1 cellular context compared by ENCODE assay signal in the genomic region with DNA sequence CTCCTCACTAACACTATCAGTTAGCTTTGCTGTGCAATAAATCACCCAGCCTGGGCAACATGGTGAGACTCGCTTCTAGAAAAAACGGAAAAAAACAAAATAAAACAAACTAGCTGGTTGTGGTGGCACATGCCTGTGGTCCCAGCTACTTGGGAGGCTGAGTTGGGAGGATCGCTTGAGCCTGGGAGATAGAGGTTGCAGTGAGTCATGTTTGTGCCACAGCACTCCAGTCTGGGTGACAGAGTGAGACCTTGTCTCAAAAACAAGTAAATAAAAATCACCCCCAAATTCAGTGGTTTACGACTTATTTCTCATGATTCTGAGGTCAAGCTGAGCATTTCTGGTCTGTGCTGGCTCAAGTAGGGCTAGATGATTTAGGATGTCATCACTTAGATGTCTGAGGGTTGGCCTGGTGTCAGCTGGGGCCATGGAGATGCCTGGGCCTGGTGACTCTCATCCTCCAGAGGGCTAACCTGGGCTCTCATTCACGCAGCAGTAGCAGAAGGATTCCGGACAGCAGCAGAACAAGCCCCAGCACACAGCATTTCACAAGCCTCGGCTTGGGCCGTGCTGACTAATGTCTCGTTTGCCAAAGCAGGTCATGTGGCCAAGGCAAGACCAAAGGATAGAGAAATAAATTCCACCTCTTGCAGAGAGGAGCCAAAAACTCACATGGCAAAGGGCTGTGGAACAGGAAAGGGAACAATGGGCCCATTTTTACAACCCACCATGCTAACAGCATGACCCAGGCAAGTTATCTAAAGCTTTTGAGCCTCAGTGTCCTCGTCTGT.
TF ChIP-seq lines count a peak whose summit lies in the region.

No MANE protein-coding gene starts in this region.

TF ChIP-seq in HepG2, 621 proteins besides CTCF, POLR2A, EP300 and RAD21 (continued from another document and continues in another):
- TF ChIP-seq, protein P1, sequence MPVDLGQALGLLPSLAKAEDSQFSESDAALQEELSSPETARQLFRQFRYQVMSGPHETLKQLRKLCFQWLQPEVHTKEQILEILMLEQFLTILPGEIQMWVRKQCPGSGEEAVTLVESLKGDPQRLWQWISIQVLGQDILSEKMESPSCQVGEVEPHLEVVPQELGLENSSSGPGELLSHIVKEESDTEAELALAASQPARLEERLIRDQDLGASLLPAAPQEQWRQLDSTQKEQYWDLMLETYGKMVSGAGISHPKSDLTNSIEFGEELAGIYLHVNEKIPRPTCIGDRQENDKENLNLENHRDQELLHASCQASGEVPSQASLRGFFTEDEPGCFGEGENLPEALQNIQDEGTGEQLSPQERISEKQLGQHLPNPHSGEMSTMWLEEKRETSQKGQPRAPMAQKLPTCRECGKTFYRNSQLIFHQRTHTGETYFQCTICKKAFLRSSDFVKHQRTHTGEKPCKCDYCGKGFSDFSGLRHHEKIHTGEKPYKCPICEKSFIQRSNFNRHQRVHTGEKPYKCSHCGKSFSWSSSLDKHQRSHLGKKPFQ (CRISPR knock-in tag; IDR thresholded peaks at IDR 0.05; ENCODE audit: insufficient replicate concordance) = peak; percentile 65
- peak; percentile 12 for TF ChIP-seq CCAR2 (optimal IDR thresholded peaks at IDR 0.05; ENCODE audit: low read depth, low read length)
- no peak for TF ChIP-seq KAT2B (IDR thresholded peaks at IDR 0.05; ENCODE audit: borderline replicate concordance, low read depth, low read length)
- TF ChIP-seq, protein P2, sequence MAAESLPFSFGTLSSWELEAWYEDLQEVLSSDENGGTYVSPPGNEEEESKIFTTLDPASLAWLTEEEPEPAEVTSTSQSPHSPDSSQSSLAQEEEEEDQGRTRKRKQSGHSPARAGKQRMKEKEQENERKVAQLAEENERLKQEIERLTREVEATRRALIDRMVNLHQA (CRISPR knock-in tag; IDR thresholded peaks at IDR 0.05) = no peak
- TF ChIP-seq ZNF629 (CRISPR knock-in tag; conservative IDR thresholded peaks at IDR 0.05) = peak; percentile 92
- TF ChIP-seq CENPBD1 (CRISPR knock-in tag; IDR thresholded peaks at IDR 0.05; ENCODE audit: borderline replicate concordance, low read depth) = no peak
- peak; percentile 48; the same call in 1 of the 2 replicates for TF ChIP-seq DZIP1 (CRISPR knock-in tag; IDR thresholded peaks at IDR 0.05)
- TF ChIP-seq ZNF589 (CRISPR knock-in tag; conservative IDR thresholded peaks at IDR 0.05) = no peak
- TF ChIP-seq PRMT3 (CRISPR knock-in tag; IDR thresholded peaks at IDR 0.05; ENCODE audit: borderline replicate concordance, low read depth) = no peak
- TF ChIP-seq ZNF710 (CRISPR knock-in tag; IDR thresholded peaks at IDR 0.05; ENCODE audit: borderline replicate concordance) = no peak
- peak; percentile 95 for TF ChIP-seq CBX5 (CRISPR knock-in tag; IDR thresholded peaks at IDR 0.05; ENCODE audit: borderline replicate concordance)
- TF ChIP-seq NCOA1 (CRISPR knock-in tag; IDR thresholded peaks at IDR 0.05) = no peak
- TF ChIP-seq SOX6 (IDR thresholded peaks at IDR 0.05) = no peak
- no peak for TF ChIP-seq SOX6 (CRISPR knock-in tag; IDR thresholded peaks at IDR 0.05)
- no peak for TF ChIP-seq ZNF138 (CRISPR knock-in tag; IDR thresholded peaks at IDR 0.05; ENCODE audit: low read depth)
- TF ChIP-seq PTBP1 (IDR thresholded peaks at IDR 0.05; ENCODE audit: low read depth, low read length, poor library complexity, severe bottlenecking) = no peak
- TF ChIP-seq TFDP1 (CRISPR knock-in tag; IDR thresholded peaks at IDR 0.05; ENCODE audit: borderline replicate concordance) = peak; percentile 51; the same call in 1 of the 2 replicates
- TF ChIP-seq, protein P3, sequence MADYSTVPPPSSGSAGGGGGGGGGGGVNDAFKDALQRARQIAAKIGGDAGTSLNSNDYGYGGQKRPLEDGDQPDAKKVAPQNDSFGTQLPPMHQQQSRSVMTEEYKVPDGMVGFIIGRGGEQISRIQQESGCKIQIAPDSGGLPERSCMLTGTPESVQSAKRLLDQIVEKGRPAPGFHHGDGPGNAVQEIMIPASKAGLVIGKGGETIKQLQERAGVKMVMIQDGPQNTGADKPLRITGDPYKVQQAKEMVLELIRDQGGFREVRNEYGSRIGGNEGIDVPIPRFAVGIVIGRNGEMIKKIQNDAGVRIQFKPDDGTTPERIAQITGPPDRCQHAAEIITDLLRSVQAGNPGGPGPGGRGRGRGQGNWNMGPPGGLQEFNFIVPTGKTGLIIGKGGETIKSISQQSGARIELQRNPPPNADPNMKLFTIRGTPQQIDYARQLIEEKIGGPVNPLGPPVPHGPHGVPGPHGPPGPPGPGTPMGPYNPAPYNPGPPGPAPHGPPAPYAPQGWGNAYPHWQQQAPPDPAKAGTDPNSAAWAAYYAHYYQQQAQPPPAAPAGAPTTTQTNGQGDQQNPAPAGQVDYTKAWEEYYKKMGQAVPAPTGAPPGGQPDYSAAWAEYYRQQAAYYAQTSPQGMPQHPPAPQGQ (CRISPR knock-in tag; IDR thresholded peaks at IDR 0.05; ENCODE audit: borderline replicate concordance) = 0 out of 2 replicates have a peak, but pooled peaks have one; percentile 18
- TF ChIP-seq ZBTB37 (CRISPR knock-in tag; IDR thresholded peaks at IDR 0.05) = peak; percentile 89; the same call in 1 of the 2 replicates
- TF ChIP-seq, protein P4, sequence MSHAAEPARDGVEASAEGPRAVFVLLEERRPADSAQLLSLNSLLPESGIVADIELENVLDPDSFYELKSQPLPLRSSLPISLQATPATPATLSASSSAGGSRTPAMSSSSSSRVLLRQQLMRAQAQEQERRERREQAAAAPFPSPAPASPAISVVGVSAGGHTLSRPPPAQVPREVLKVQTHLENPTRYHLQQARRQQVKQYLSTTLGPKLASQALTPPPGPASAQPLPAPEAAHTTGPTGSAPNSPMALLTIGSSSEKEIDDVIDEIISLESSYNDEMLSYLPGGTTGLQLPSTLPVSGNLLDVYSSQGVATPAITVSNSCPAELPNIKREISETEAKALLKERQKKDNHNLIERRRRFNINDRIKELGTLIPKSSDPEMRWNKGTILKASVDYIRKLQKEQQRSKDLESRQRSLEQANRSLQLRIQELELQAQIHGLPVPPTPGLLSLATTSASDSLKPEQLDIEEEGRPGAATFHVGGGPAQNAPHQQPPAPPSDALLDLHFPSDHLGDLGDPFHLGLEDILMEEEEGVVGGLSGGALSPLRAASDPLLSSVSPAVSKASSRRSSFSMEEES (CRISPR knock-in tag; IDR thresholded peaks at IDR 0.05) = peak; percentile 85
- no peak for TF ChIP-seq HOXA3 (CRISPR knock-in tag; IDR thresholded peaks at IDR 0.05)
- TF ChIP-seq SNRNP70 (IDR thresholded peaks at IDR 0.05; ENCODE audit: low read depth, low read length) = no peak
- no peak for TF ChIP-seq SUZ12 (IDR thresholded peaks at IDR 0.05; ENCODE audit: low read depth, low read length)
- no peak for TF ChIP-seq ZNF557 (CRISPR knock-in tag; IDR thresholded peaks at IDR 0.05)
- TF ChIP-seq, protein P5, sequence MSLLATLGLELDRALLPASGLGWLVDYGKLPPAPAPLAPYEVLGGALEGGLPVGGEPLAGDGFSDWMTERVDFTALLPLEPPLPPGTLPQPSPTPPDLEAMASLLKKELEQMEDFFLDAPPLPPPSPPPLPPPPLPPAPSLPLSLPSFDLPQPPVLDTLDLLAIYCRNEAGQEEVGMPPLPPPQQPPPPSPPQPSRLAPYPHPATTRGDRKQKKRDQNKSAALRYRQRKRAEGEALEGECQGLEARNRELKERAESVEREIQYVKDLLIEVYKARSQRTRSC (CRISPR knock-in tag; IDR thresholded peaks at IDR 0.05; ENCODE audit: low read depth) = no peak
- TF ChIP-seq, protein P6, sequence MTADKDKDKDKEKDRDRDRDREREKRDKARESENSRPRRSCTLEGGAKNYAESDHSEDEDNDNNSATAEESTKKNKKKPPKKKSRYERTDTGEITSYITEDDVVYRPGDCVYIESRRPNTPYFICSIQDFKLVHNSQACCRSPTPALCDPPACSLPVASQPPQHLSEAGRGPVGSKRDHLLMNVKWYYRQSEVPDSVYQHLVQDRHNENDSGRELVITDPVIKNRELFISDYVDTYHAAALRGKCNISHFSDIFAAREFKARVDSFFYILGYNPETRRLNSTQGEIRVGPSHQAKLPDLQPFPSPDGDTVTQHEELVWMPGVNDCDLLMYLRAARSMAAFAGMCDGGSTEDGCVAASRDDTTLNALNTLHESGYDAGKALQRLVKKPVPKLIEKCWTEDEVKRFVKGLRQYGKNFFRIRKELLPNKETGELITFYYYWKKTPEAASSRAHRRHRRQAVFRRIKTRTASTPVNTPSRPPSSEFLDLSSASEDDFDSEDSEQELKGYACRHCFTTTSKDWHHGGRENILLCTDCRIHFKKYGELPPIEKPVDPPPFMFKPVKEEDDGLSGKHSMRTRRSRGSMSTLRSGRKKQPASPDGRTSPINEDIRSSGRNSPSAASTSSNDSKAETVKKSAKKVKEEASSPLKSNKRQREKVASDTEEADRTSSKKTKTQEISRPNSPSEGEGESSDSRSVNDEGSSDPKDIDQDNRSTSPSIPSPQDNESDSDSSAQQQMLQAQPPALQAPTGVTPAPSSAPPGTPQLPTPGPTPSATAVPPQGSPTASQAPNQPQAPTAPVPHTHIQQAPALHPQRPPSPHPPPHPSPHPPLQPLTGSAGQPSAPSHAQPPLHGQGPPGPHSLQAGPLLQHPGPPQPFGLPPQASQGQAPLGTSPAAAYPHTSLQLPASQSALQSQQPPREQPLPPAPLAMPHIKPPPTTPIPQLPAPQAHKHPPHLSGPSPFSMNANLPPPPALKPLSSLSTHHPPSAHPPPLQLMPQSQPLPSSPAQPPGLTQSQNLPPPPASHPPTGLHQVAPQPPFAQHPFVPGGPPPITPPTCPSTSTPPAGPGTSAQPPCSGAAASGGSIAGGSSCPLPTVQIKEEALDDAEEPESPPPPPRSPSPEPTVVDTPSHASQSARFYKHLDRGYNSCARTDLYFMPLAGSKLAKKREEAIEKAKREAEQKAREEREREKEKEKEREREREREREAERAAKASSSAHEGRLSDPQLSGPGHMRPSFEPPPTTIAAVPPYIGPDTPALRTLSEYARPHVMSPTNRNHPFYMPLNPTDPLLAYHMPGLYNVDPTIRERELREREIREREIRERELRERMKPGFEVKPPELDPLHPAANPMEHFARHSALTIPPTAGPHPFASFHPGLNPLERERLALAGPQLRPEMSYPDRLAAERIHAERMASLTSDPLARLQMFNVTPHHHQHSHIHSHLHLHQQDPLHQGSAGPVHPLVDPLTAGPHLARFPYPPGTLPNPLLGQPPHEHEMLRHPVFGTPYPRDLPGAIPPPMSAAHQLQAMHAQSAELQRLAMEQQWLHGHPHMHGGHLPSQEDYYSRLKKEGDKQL (CRISPR knock-in tag; IDR thresholded peaks at IDR 0.05; ENCODE audit: low read depth) = no peak
- no peak for TF ChIP-seq ZNF160 (CRISPR knock-in tag; IDR thresholded peaks at IDR 0.05)
- TF ChIP-seq RFX1 (IDR thresholded peaks at IDR 0.05) = no peak
- no peak for TF ChIP-seq ZNF30 (CRISPR knock-in tag; IDR thresholded peaks at IDR 0.05)
- no peak for TF ChIP-seq NFATC3 (CRISPR knock-in tag; IDR thresholded peaks at IDR 0.05)
